In the genomic region with DNA sequence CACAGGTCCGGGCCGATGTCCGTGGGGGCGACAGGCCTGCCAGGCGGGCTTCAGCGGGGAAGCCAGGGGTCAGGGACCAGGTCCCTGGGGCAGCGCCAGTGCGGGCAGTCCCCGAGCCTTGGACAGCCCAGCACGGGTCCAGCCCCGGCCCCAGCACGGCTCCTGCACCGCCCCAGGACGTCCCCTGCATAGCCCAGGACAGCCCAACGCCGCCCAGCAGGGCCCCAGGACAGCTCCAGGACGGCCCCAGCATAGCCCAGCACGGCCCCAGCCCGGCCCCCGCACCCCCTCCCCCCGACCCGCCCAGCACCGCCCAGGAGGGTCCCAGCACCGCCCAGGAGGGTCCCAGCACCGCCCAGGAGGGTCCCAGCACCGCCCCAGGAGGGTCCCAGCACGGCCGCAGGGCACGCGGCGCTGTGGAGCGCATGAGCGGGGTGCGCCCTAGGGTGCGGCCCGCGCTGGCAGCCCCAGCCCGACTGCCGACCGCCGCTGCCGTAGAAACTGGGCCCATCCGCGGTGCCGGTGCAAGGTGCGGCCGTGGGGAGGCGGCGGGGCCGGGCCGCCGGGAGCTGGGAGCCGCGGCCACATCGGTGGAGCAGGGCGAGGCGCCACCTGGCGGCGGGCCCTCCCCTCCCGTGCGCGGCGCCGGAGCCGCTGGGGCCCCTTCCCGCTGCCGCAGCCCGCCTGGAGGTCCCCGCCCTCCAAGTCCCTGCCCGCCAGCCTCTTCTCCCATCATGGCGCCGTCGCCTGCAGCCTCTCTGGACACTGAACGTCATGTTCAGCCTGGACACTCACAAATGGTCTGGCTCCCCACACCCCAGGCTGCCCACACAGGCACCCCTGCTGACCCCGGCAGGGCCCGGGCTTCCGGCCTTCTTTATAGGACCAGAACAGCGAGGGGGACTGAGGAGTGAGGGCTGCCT, we compare ENCODE assay signal across 8 cellular contexts.
DNase-seq lines count a peak whose midpoint lies in the region; ATAC-seq lines count a peak whose summit lies in the region.

No MANE protein-coding gene starts in this region.

- ATAC-seq in GM19035 (IDR thresholded peaks at IDR 0.05; ENCODE audit: unreplicated experiment) (no peak), GM19455 (IDR thresholded peaks at IDR 0.05; ENCODE audit: unreplicated experiment) (no peak)

- DNase-seq in GM03348 (ENCODE audit: low spot score) = peak; percentile 82
- DNase-seq in T follicular helper cell (ENCODE audit: low read depth) = peak; percentile 24
- peak; percentile 5 for DNase-seq in amniotic epithelial cell (ENCODE audit: low read depth)
- peak; percentile 73 for DNase-seq in islet precursor cell
- peak; percentile 53 to 59 for DNase-seq in stimulated activated CD4-positive, alpha-beta T cell treated with anti-CD3 and anti-CD28 coated beads, Interleukin-2, amount 100 ng/mL, for 48 hours
- no peak for DNase-seq in NOMO-1 treated with dmso at 0.1 percent for 144 hours (lab: John Stamatoyannopoulos, UW; ENCODE audit: unreplicated experiment)
